In genomic region chr5:64949331-64949730, GRCh38 we compare ENCODE assay signal across 17 cellular contexts.
DNase-seq lines count a peak whose midpoint lies in the region; ATAC-seq, FAIRE-seq and TF ChIP-seq lines count a peak whose summit lies in the region.
"Had no signal": no experiment of that assay in that cellular context is flagged by ENCODE, and none has a peak within 500 bp of the region (broad histone marks: within the 10 kb centered on the region; RNA-seq: fewer than 3 reads in every experiment).

No MANE protein-coding gene starts in this region.

- POLR2A ChIA-PET in HepG2 (lab: Yijun Ruan, JAX), result no interaction called here
- POLR2A ChIA-PET in HEK293T (lab: Yijun Ruan, JAX), result no interaction called here
- POLR2A ChIA-PET in RWPE1 (lab: Yijun Ruan, JAX; ENCODE audit: low non-redundant PET), result no interaction called here

- no peak overlapping the region for H4K12ac ChIP-seq in trophoblast cell (ENCODE audit: low read depth, low read length)

- TF ChIP-seq RAD21 in HepG2 (CRISPR knock-in tag; IDR thresholded peaks at IDR 0.05), result no peak

- intact Hi-C loops in HepG2 (cut with micrococcal nuclease; ENCODE audit: unreplicated experiment), result no loop called here
- intact Hi-C loops in right lobe of liver (cut with DNase I), result no loop called here

- H4K20me1 ChIP-seq in HepG2 (ENCODE audit: insufficient read depth, low read length), result no peaks in the 10 kb centered on the region
- H4K20me1 ChIP-seq: BLaER1 treated with 17β-estradiol and CSF1 and Interleukin-3, amounts not matched to agents 10 nM and 100 nM had no signal

- no peak overlapping the region for H4K91ac ChIP-seq in trophoblast cell (ENCODE audit: low read depth, low read length)

- H3K36me3 ChIP-seq in HepG2 (replicated peaks in 1 of 2; ENCODE audit: control insufficient read depth in 1 of 2, insufficient read depth in 2 of 2, low read length in 2 of 2), result no peaks in the 10 kb centered on the region
- no peaks in the 10 kb centered on the region for H3K36me3 ChIP-seq in right lobe of liver
- H3K36me3 ChIP-seq in trophoblast cell (ENCODE audit: control insufficient read depth in 1 of 2, insufficient read depth in 2 of 2, low read length in 2 of 2), result no peaks in the 10 kb centered on the region

- H4K8ac ChIP-seq in trophoblast cell (ENCODE audit: low read depth, low read length), result no peak overlapping the region

- no peak for TF ChIP-seq CTCF in HepG2 (CRISPR knock-in tag; IDR thresholded peaks at IDR 0.05)
- TF ChIP-seq CTCF in right lobe of liver (IDR thresholded peaks at IDR 0.05), result no peak
- no peak for TF ChIP-seq CTCF in RWPE1 (conservative IDR thresholded peaks at IDR 0.05; ENCODE audit: low read depth)

- H3K4ac ChIP-seq in trophoblast cell (ENCODE audit: low read depth, low read length), result no peak overlapping the region

- FAIRE-seq in HepG2 (lab: Jason Lieb, UNC), result peak; percentile 8
- FAIRE-seq: GM12878, GM19239 had no signal

- BruUV-seq in HepG2 (replicated peaks; lab: Mats Ljungman, UMichigan), result no TSS peak

- H2AFZ ChIP-seq in HepG2 (ENCODE audit: low read length) (no peak overlapping the region), trophoblast cell (ENCODE audit: insufficient read depth, low read length, poor library complexity) (no peak overlapping the region)
- H2AFZ ChIP-seq: GM23248 had no signal

- H3K23ac ChIP-seq in trophoblast cell (ENCODE audit: low read length), result no peak overlapping the region

- no peak overlapping the region for H2BK5ac ChIP-seq in trophoblast cell (ENCODE audit: low read depth, low read length, poor library complexity)

- WGBS in HepG2 (ENCODE audit: low lambda C conversion rate), result 89% methylated on average over 3 of the region's 3 CpGs
- 98% methylated on average over 3 of the region's 3 CpGs for WGBS in right lobe of liver (ENCODE audit: insufficient coverage, low coverage, low lambda C conversion rate, missing lambda C conversion rate)
- WGBS in trophoblast cell (ENCODE audit: extremely low coverage, insufficient coverage, insufficient read length), result no CpG with 5 or more reads among the region's 3 CpGs

- H3K4me3 ChIP-seq in HepG2 (replicated peaks in 1 of 3; ENCODE audit: insufficient read depth in 1 of 3, low read depth in 2 of 3, low read length in 3 of 3), result no peak overlapping the region
- H3K4me3 ChIP-seq in right lobe of liver, result no peak overlapping the region
- no peak overlapping the region for H3K4me3 ChIP-seq in trophoblast cell (ENCODE audit: low read depth, low read length)
- H3K4me3 ChIP-seq: BLaER1 treated with 17β-estradiol and CSF1 and Interleukin-3, amounts not matched to agents 10 nM and 100 nM; GM12878; GM23248 had no signal

- H3K14ac ChIP-seq in trophoblast cell (ENCODE audit: low read length), result no peak overlapping the region

- H3K79me2 ChIP-seq in HepG2 (ENCODE audit: insufficient read depth, low read length) (no peaks in the 10 kb centered on the region), trophoblast cell (ENCODE audit: control insufficient read depth, insufficient read depth, low read length, poor library complexity) (no peaks in the 10 kb centered on the region)

- ATAC-seq in HepG2 (no peak), right lobe of liver (no peak), HG03280 (IDR thresholded peaks at IDR 0.05; ENCODE audit: unreplicated experiment) (no peak)
- ATAC-seq: CD8-positive, alpha-beta T cell; GM12878 had no signal

- H3K18ac ChIP-seq in trophoblast cell (ENCODE audit: low read length), result no peak overlapping the region

- H3K9me3 ChIP-seq in HepG2 (ENCODE audit: low read length) (no peaks in the 10 kb centered on the region), right lobe of liver (no peaks in the 10 kb centered on the region), trophoblast cell (ENCODE audit: insufficient read depth, low read depth, low read length) (no peaks in the 10 kb centered on the region)
- H3K9me3 ChIP-seq: BLaER1 treated with 17β-estradiol and CSF1 and Interleukin-3, amounts not matched to agents 10 nM and 100 nM had no signal

- no peak overlapping the region for H2AK5ac ChIP-seq in trophoblast cell (ENCODE audit: low read length)

- H3K4me2 ChIP-seq in HepG2 (ENCODE audit: low read depth, low read length) (no peak overlapping the region), trophoblast cell (ENCODE audit: low read length) (no peak overlapping the region)
- H3K4me2 ChIP-seq: BLaER1 treated with 17β-estradiol and CSF1 and Interleukin-3, amounts not matched to agents 10 nM and 100 nM had no signal

- H3K4me1 ChIP-seq in HepG2 (ENCODE audit: insufficient read depth, low read length) (peaks cover 6% of the 10 kb centered on the region; the same call in 1 of the 2 replicates), right lobe of liver (no peaks in the 10 kb centered on the region), trophoblast cell (ENCODE audit: control insufficient read depth in 1 of 2, insufficient read depth in 2 of 2, low read length in 2 of 2) (no peaks in the 10 kb centered on the region)

- H2BK120ac ChIP-seq in trophoblast cell (ENCODE audit: insufficient read depth, low read length, poor library complexity), result no peak overlapping the region

- H3K27me3 ChIP-seq in HepG2 (ENCODE audit: control insufficient read depth in 1 of 2, insufficient read depth in 2 of 2, low read length in 2 of 2) (no peaks in the 10 kb centered on the region), right lobe of liver (no peaks in the 10 kb centered on the region), trophoblast cell (ENCODE audit: insufficient read depth, low read length) (no peaks in the 10 kb centered on the region)
- H3K27me3 ChIP-seq: BLaER1 treated with 17β-estradiol and CSF1 and Interleukin-3, amounts not matched to agents 10 nM and 100 nM had no signal

- no peak for DNase-seq in HepG2 (ENCODE audit: low spot score)
- no peak for DNase-seq in right lobe of liver
- DNase-seq in HEK293T (ENCODE audit: extremely low spot score), result peak; percentile 6
- no peak for DNase-seq in trophoblast cell
- no peak for DNase-seq in SIG-M5 treated with dmso at 0.1 percent for 504 hours (lab: John Stamatoyannopoulos, UW; ENCODE audit: unreplicated experiment)
- no peak for DNase-seq in RWPE1 (ENCODE audit: low spot score)
- DNase-seq: 8988T; Calu3; CD8-positive, alpha-beta T cell; DMS79 treated with DMSO at 0.1 percent for 48 hours; EL; GM23248; HCEC 1CT had no signal

- peaks cover 7% of the 10 kb centered on the region for H3K79me1 ChIP-seq in trophoblast cell (ENCODE audit: low read length)

- no peak for TF ChIP-seq EP300 in HepG2 (IDR thresholded peaks at IDR 0.05; ENCODE audit: low read depth in 2 of 2, low read length in 2 of 2)
- TF ChIP-seq EP300 in HepG2 (CRISPR knock-in tag; IDR thresholded peaks at IDR 0.05; ENCODE audit: borderline replicate concordance), result no peak

- TF ChIP-seq POLR2A in HepG2 (IDR thresholded peaks at IDR 0.05; ENCODE audit: insufficient read depth in 1 of 2, low read depth in 2 of 2, low read length in 2 of 2) (no peak), right lobe of liver (IDR thresholded peaks at IDR 0.05) (no peak)

- CTCF ChIA-PET in HepG2 (lab: Yijun Ruan, JAX; ENCODE audit: low intra/inter-chr PET ratio, low total read pairs) (no interaction called here), HEK293T (lab: Yijun Ruan, JAX) (no interaction called here), RWPE1 (lab: Yijun Ruan, JAX) (no interaction called here)

- H3K27ac ChIP-seq in HepG2 (ENCODE audit: extremely low read length, insufficient read depth, low read length) (no peak overlapping the region), right lobe of liver (no peak overlapping the region), trophoblast cell (ENCODE audit: low read depth, low read length) (no peak overlapping the region), RWPE1 (no peak overlapping the region)
- H3K27ac ChIP-seq: BLaER1 treated with 17β-estradiol and CSF1 and Interleukin-3, amounts not matched to agents 10 nM and 100 nM; GM23248 had no signal

- H2BK12ac ChIP-seq in trophoblast cell (ENCODE audit: low read length), result peak overlapping the region; percentile 22

- H3K9ac ChIP-seq in HepG2 (ENCODE audit: insufficient read depth, low read depth, low read length) (no peak overlapping the region), trophoblast cell (ENCODE audit: low read length) (no peak overlapping the region)
- H3K9ac ChIP-seq: BLaER1 treated with 17β-estradiol and CSF1 and Interleukin-3, amounts not matched to agents 10 nM and 100 nM; GM23248 had no signal

- in situ Hi-C loops in HepG2 (cut with HindIII; ENCODE audit: extremely low pct_ligation_motif_present, low pct_unique_long_range_greater_than_20kb), result no loop called here

TF ChIP-seq in HepG2, 621 proteins besides CTCF, POLR2A, EP300 and RAD21 (continues in another document):
- TF ChIP-seq PTBP1 (IDR thresholded peaks at IDR 0.05; ENCODE audit: low read depth, low read length, poor library complexity, severe bottlenecking), result no peak
- TF ChIP-seq THAP8 (CRISPR knock-in tag; IDR thresholded peaks at IDR 0.05; ENCODE audit: borderline replicate concordance), result no peak
- TF ChIP-seq RNF2 (conservative IDR thresholded peaks at IDR 0.05; ENCODE audit: low read depth), result no peak
- no peak for TF ChIP-seq SRY (CRISPR knock-in tag; IDR thresholded peaks at IDR 0.05)

TF ChIP-seq in HEK293T, 16 proteins besides CTCF, POLR2A, EP300 and RAD21:
- TF ChIP-seq LEF1 (IDR thresholded peaks at IDR 0.05; ENCODE audit: borderline replicate concordance) (no peak), FOXA1 (IDR thresholded peaks at IDR 0.05) (no peak), NFRKB (IDR thresholded peaks at IDR 0.05) (no peak), TARDBP (IDR thresholded peaks at IDR 0.05) (no peak), L3MBTL2 (conservative IDR thresholded peaks at IDR 0.05) (no peak), FOXM1 (IDR thresholded peaks at IDR 0.05; ENCODE audit: borderline replicate concordance) (no peak), ELF4 (IDR thresholded peaks at IDR 0.05) (no peak), BHLHE40 (IDR thresholded peaks at IDR 0.05; ENCODE audit: borderline replicate concordance) (no peak), ARNT (IDR thresholded peaks at IDR 0.05) (no peak), SUZ12 (IDR thresholded peaks at IDR 0.05) (no peak), ZNF384 (IDR thresholded peaks at IDR 0.05) (no peak), HDGF (IDR thresholded peaks at IDR 0.05; ENCODE audit: borderline replicate concordance) (no peak), PKNOX1 (IDR thresholded peaks at IDR 0.05) (no peak), CTBP1 (IDR thresholded peaks at IDR 0.05; ENCODE audit: borderline replicate concordance) (no peak), FOXK2 (IDR thresholded peaks at IDR 0.05) (no peak)
